ENCODE assay signal across 1 cellular context in genomic region chr20:59526242-59527225, GRCh38.
TF ChIP-seq lines count a peak whose summit lies in the region.

No MANE protein-coding gene starts in this region.

TF ChIP-seq in GM12878, 131 proteins besides CTCF, POLR2A, EP300 and RAD21 (continued from another document):
- TF ChIP-seq, protein P1, sequence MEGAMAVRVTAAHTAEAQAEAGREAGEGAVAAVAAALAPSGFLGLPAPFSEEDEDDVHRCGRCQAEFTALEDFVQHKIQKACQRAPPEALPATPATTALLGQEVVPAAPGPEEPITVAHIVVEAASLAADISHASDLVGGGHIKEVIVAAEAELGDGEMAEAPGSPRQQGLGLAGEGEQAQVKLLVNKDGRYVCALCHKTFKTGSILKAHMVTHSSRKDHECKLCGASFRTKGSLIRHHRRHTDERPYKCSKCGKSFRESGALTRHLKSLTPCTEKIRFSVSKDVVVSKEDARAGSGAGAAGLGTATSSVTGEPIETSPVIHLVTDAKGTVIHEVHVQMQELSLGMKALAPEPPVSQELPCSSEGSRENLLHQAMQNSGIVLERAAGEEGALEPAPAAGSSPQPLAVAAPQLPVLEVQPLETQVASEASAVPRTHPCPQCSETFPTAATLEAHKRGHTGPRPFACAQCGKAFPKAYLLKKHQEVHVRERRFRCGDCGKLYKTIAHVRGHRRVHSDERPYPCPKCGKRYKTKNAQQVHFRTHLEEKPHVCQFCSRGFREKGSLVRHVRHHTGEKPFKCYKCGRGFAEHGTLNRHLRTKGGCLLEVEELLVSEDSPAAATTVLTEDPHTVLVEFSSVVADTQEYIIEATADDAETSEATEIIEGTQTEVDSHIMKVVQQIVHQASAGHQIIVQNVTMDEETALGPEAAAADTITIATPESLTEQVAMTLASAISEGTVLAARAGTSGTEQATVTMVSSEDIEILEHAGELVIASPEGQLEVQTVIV (IDR thresholded peaks at IDR 0.05; ENCODE audit: borderline replicate concordance, partially characterized antibody): no peak
- TF ChIP-seq FOXM1 (IDR thresholded peaks at IDR 0.05; ENCODE audit: low read depth, low read length) (no peak), STAT3 (IDR thresholded peaks at IDR 0.05; ENCODE audit: low read depth, low read length) (no peak), NR2C1 (IDR thresholded peaks at IDR 0.05) (no peak), POU2F2 (IDR thresholded peaks at IDR 0.05; ENCODE audit: borderline replicate concordance, low read depth, low read length) (no peak), SKIL (IDR thresholded peaks at IDR 0.05; ENCODE audit: low read depth, poor library complexity, severe bottlenecking) (no peak)
TF ChIP-seq in GM12878: peak in this region for 0.
